ENCODE assay signal across 27 cellular contexts in genomic region chr1:119893827-119894700, GRCh38. TPM values are rescaled to one million over a fixed set of nuclear protein-coding genes. Genes with fewer than 3 reads are reported as not detected.
"Had no signal": no experiment of that assay in that cellular context is flagged by ENCODE, and none has a peak within 500 bp of the region (broad histone marks: within the 10 kb centered on the region; RNA-seq: fewer than 3 reads in every experiment).

No MANE protein-coding gene starts in this region.

- H3K36me3 Mint-ChIP-seq: activated naive CD4-positive, alpha-beta T cell treated with anti-CD3 and anti-CD28 coated beads, Interleukin-2, amount 50 U/mL, for 72 hours; stimulated activated effector memory CD8-positive, alpha-beta T cell treated with anti-CD3 and anti-CD28 coated beads, Interleukin-12 subunit alpha, Interleukin-12 subunit beta, amount 100 ng/mL, for 72 hours had no signal

- H3K4me1 ChIP-seq: colonic mucosa, psoas muscle, transverse colon had no signal

- FAIRE-seq: astrocyte, bronchial epithelial cell, endothelial cell of umbilical vein, kidney had no signal

- H3K27ac Mint-ChIP-seq: activated B cell treated with CpG ODN at 0.5 μM for 24 hours; activated naive CD4-positive, alpha-beta T cell treated with anti-CD3 and anti-CD28 coated beads, Interleukin-2, amount 50 U/mL, for 72 hours; activated T-cell treated with anti-CD3 and anti-CD28 coated beads, Interleukin-2, amount 50 U/mL, for 72 hours; effector memory CD8-positive, alpha-beta T cell; stimulated activated effector memory CD8-positive, alpha-beta T cell treated with anti-CD3 and anti-CD28 coated beads, Interleukin-12 subunit alpha, Interleukin-12 subunit beta, amount 100 ng/mL, for 72 hours had no signal

- H3K9me3 ChIP-seq: colonic mucosa, psoas muscle, transverse colon had no signal

- H3K9me3 Mint-ChIP-seq: activated naive CD4-positive, alpha-beta T cell treated with anti-CD3 and anti-CD28 coated beads, Interleukin-2, amount 50 U/mL, for 72 hours; activated T-cell treated with anti-CD3 and anti-CD28 coated beads, Interleukin-2, amount 50 U/mL, for 72 hours; effector memory CD8-positive, alpha-beta T cell; stimulated activated effector memory CD8-positive, alpha-beta T cell treated with anti-CD3 and anti-CD28 coated beads, Interleukin-12 subunit alpha, Interleukin-12 subunit beta, amount 100 ng/mL, for 72 hours had no signal

- H3K27me3 ChIP-seq: colonic mucosa, transverse colon had no signal

- ATAC-seq: effector memory CD8-positive, alpha-beta T cell; esophagus mucosa; naive thymus-derived CD4-positive, alpha-beta T cell; psoas muscle; right cardiac atrium had no signal

- H3K4me3 ChIP-seq: colonic mucosa, dorsolateral prefrontal cortex, psoas muscle, SK-N-MC, transverse colon had no signal

- H3K4me1 Mint-ChIP-seq: activated B cell treated with CpG ODN at 0.5 μM for 24 hours, neural crest cell had no signal

- DNase-seq: activated B cell treated with CpG ODN at 0.5 μM for 24 hours; activated CD4-positive, alpha-beta T cell treated with anti-CD3 and anti-CD28 coated beads for 4 hours; activated gamma-delta T cell; activated T-cell treated with anti-CD3 and anti-CD28 coated beads, Interleukin-2, amount 50 U/mL, for 72 hours; colonic mucosa; dorsolateral prefrontal cortex; effector memory CD8-positive, alpha-beta T cell; foreskin melanocyte; kidney; naive thymus-derived CD4-positive, alpha-beta T cell; psoas muscle; right cardiac atrium; stimulated activated CD4-positive, alpha-beta T cell treated with anti-CD3 and anti-CD28 coated beads, Interleukin-2, amount 100 ng/mL, for 24 hours; T1000; transverse colon had no signal

- H3K27ac ChIP-seq: colonic mucosa, dorsolateral prefrontal cortex, psoas muscle, SK-N-MC, transverse colon had no signal

- H3K36me3 ChIP-seq: colonic mucosa, transverse colon had no signal

- H3K4me3 Mint-ChIP-seq: activated B cell treated with CpG ODN at 0.5 μM for 24 hours; activated T-cell treated with anti-CD3 and anti-CD28 coated beads, Interleukin-2, amount 50 U/mL, for 72 hours; effector memory CD8-positive, alpha-beta T cell; neural crest cell; stimulated activated effector memory CD8-positive, alpha-beta T cell treated with anti-CD3 and anti-CD28 coated beads, Interleukin-12 subunit alpha, Interleukin-12 subunit beta, amount 100 ng/mL, for 72 hours had no signal

RNA-seq across cellular contexts. Expression of gene ADAM30, which starts 2.3 kb away (rescaled TPM):
- total RNA-seq: activated B cell treated with CpG ODN at 0.5 μM for 24 hours; activated naive CD4-positive, alpha-beta T cell treated with anti-CD3 and anti-CD28 coated beads, Interleukin-2, amount 50 U/mL, for 72 hours; activated T-cell treated with anti-CD3 and anti-CD28 coated beads, Interleukin-2, amount 50 U/mL, for 72 hours; astrocyte; bronchial epithelial cell; colonic mucosa; dorsolateral prefrontal cortex; endothelial cell of umbilical vein; esophagus mucosa; kidney; lung microvascular endothelial cell; naive thymus-derived CD4-positive, alpha-beta T cell; neural crest cell; omental fat pad; psoas muscle; right cardiac atrium; skeletal muscle tissue; temporal lobe; transverse colon had no signal
- polyA plus RNA-seq: endothelial cell of umbilical vein, psoas muscle, right cardiac atrium had no signal
